ENCODE assay signal across 27 cellular contexts in genomic region chr10:70743879-70744278, GRCh38. TPM values are rescaled to one million over a fixed set of nuclear protein-coding genes. Genes with fewer than 3 reads are reported as not detected.
DNase-seq lines count a peak whose midpoint lies in the region; ATAC-seq and TF ChIP-seq lines count a peak whose summit lies in the region.
"Had no signal": no experiment of that assay in that cellular context is flagged by ENCODE, and none has a peak within 500 bp of the region (broad histone marks: within the 10 kb centered on the region; RNA-seq: fewer than 3 reads in every experiment).

No MANE protein-coding gene starts in this region.

- H3K4me1 Mint-ChIP-seq in dendritic cell treated with granulocyte-macrophage colony-stimulating factor and Interleukin-4, amounts not matched to agents 40 ng/mL and 50 ng/mL, for 4 days (ENCODE audit: low read depth): peaks cover 95% of the 10 kb centered on the region
- peaks cover 18% of the 10 kb centered on the region for H3K4me1 Mint-ChIP-seq in activated T-helper 1 cell treated with anti-CD3 and anti-CD28 coated beads, Interleukin-12 subunit alpha, Interleukin-12 subunit beta, Interleukin-2, Interleukin-4 antibody, amounts not matched to agents 30 ng/mL and 10 ng/mL and 1 ng/mL, durations not matched to agents 14 hours and 24 hours and 36 hours (ENCODE audit: low read depth)
- H3K4me1 Mint-ChIP-seq in type B pancreatic cell (ENCODE audit: unreplicated experiment): peaks cover 17% of the 10 kb centered on the region

- ATAC-seq in RWPE2 (ENCODE audit: low read depth): no peak
- ATAC-seq: GM12878, GM23338 had no signal

- TF ChIP-seq CTCF in RWPE2 (IDR thresholded peaks at IDR 0.05; ENCODE audit: poor library complexity, severe bottlenecking): no peak
- no peak for TF ChIP-seq CTCF in type B pancreatic cell (conservative IDR thresholded peaks at IDR 0.05)

- H3K4me3 ChIP-seq in RWPE2 (ENCODE audit: severe bottlenecking): no peak overlapping the region
- H3K4me3 ChIP-seq: GM12878, GM23338, HAP-1, MG63, PC-9 had no signal

- no peaks in the 10 kb centered on the region for H3K36me3 ChIP-seq in RWPE2 (ENCODE audit: low read depth)
- H3K36me3 ChIP-seq: HAP-1, MG63 had no signal

- peak overlapping the region; percentile 71 for H3K4me3 Mint-ChIP-seq in dendritic cell treated with granulocyte-macrophage colony-stimulating factor and Interleukin-4, amounts not matched to agents 40 ng/mL and 50 ng/mL, for 4 days
- no peak overlapping the region for H3K4me3 Mint-ChIP-seq in activated T-helper 1 cell treated with anti-CD3 and anti-CD28 coated beads, Interleukin-12 subunit alpha, Interleukin-12 subunit beta, Interleukin-2, Interleukin-4 antibody, amounts not matched to agents 30 ng/mL and 10 ng/mL and 1 ng/mL, durations not matched to agents 14 hours and 24 hours and 36 hours
- no peak overlapping the region for H3K4me3 Mint-ChIP-seq in type B pancreatic cell
- H3K4me3 Mint-ChIP-seq: CD4-positive, alpha-beta memory T cell; GM23338 had no signal

- no peaks in the 10 kb centered on the region for H3K9me3 ChIP-seq in RWPE2 (ENCODE audit: severe bottlenecking)
- H3K9me3 ChIP-seq: HAP-1, MG63 had no signal

- no peaks in the 10 kb centered on the region for H3K4me1 ChIP-seq in RWPE2 (ENCODE audit: insufficient read depth, poor library complexity, severe bottlenecking)
- H3K4me1 ChIP-seq: HAP-1 had no signal

- H3K9me3 Mint-ChIP-seq in dendritic cell treated with granulocyte-macrophage colony-stimulating factor and Interleukin-4, amounts not matched to agents 40 ng/mL and 50 ng/mL, for 4 days: no peaks in the 10 kb centered on the region
- H3K9me3 Mint-ChIP-seq in activated T-helper 1 cell treated with anti-CD3 and anti-CD28 coated beads, Interleukin-12 subunit alpha, Interleukin-12 subunit beta, Interleukin-2, Interleukin-4 antibody, amounts not matched to agents 30 ng/mL and 10 ng/mL and 1 ng/mL, durations not matched to agents 14 hours and 24 hours and 36 hours: peaks cover 3% of the 10 kb centered on the region
- H3K9me3 Mint-ChIP-seq in type B pancreatic cell: no peaks in the 10 kb centered on the region
- H3K9me3 Mint-ChIP-seq: GM23338 had no signal

- H3K27ac Mint-ChIP-seq in dendritic cell treated with granulocyte-macrophage colony-stimulating factor and Interleukin-4, amounts not matched to agents 40 ng/mL and 50 ng/mL, for 4 days: peak overlapping the region; percentile 91
- H3K27ac Mint-ChIP-seq in activated T-helper 1 cell treated with anti-CD3 and anti-CD28 coated beads, Interleukin-12 subunit alpha, Interleukin-12 subunit beta, Interleukin-2, Interleukin-4 antibody, amounts not matched to agents 30 ng/mL and 10 ng/mL and 1 ng/mL, durations not matched to agents 14 hours and 24 hours and 36 hours: no peak overlapping the region
- H3K27ac Mint-ChIP-seq in type B pancreatic cell: no peak overlapping the region
- H3K27ac Mint-ChIP-seq: CD4-positive, alpha-beta memory T cell; GM23338 had no signal

- peak; percentile 34 for DNase-seq in RWPE2 (ENCODE audit: low spot score)
- peak; percentile 79 for DNase-seq in posterior vena cava (ENCODE audit: low spot score)
- no peak for DNase-seq in substantia nigra (lab: John Stamatoyannopoulos, UW)
- DNase-seq in activated T-helper 1 cell treated with anti-CD3 and anti-CD28 coated beads, Interleukin-12 subunit alpha, Interleukin-12 subunit beta, Interleukin-2, Interleukin-4 antibody, amounts not matched to agents 30 ng/mL and 10 ng/mL and 1 ng/mL, durations not matched to agents 14 hours and 24 hours and 36 hours (ENCODE audit: low spot score): no peak
- DNase-seq in type B pancreatic cell (ENCODE audit: extremely low spot score, unreplicated experiment): no peak
- no peak for DNase-seq in HUDEP-2 (lab: John Stamatoyannopoulos, UW; ENCODE audit: unreplicated experiment in 76 of 76)
- DNase-seq: C1 segment of cervical spinal cord; Caco-2; CD4-positive, alpha-beta memory T cell; EL; GDM1; KG1; MG63; NCI-H1417; NCI-H1694; NCI-H2029 treated with DMSO at 0.1 percent for 48 hours; NCI-H446 treated with DMSO at 0.1 percent for 48 hours; NCI-H526 treated with DMSO at 0.1 percent for 48 hours; PC-9; SHP77 had no signal

- H3K27me3 Mint-ChIP-seq in dendritic cell treated with granulocyte-macrophage colony-stimulating factor and Interleukin-4, amounts not matched to agents 40 ng/mL and 50 ng/mL, for 4 days: peaks cover 2% of the 10 kb centered on the region
- H3K27me3 Mint-ChIP-seq in activated T-helper 1 cell treated with anti-CD3 and anti-CD28 coated beads, Interleukin-12 subunit alpha, Interleukin-12 subunit beta, Interleukin-2, Interleukin-4 antibody, amounts not matched to agents 30 ng/mL and 10 ng/mL and 1 ng/mL, durations not matched to agents 14 hours and 24 hours and 36 hours (ENCODE audit: insufficient read depth): peaks cover 2% of the 10 kb centered on the region
- H3K27me3 Mint-ChIP-seq in type B pancreatic cell: no peaks in the 10 kb centered on the region

- H3K27me3 ChIP-seq in RWPE2 (ENCODE audit: insufficient read depth, poor library complexity, severe bottlenecking): no peaks in the 10 kb centered on the region
- H3K27me3 ChIP-seq: MG63 had no signal

- peaks cover 21% of the 10 kb centered on the region for H3K36me3 Mint-ChIP-seq in dendritic cell treated with granulocyte-macrophage colony-stimulating factor and Interleukin-4, amounts not matched to agents 40 ng/mL and 50 ng/mL, for 4 days (ENCODE audit: low read depth)
- peaks cover 7% of the 10 kb centered on the region for H3K36me3 Mint-ChIP-seq in activated T-helper 1 cell treated with anti-CD3 and anti-CD28 coated beads, Interleukin-12 subunit alpha, Interleukin-12 subunit beta, Interleukin-2, Interleukin-4 antibody, amounts not matched to agents 30 ng/mL and 10 ng/mL and 1 ng/mL, durations not matched to agents 14 hours and 24 hours and 36 hours (ENCODE audit: low read depth)
- no peaks in the 10 kb centered on the region for H3K36me3 Mint-ChIP-seq in type B pancreatic cell
- H3K36me3 Mint-ChIP-seq: CD4-positive, alpha-beta memory T cell had no signal

- intact Hi-C loops in dendritic cell treated with granulocyte-macrophage colony-stimulating factor and Interleukin-4, amounts not matched to agents 40 ng/mL and 50 ng/mL, for 4 days (cut with micrococcal nuclease): no loop called here
- intact Hi-C loops in posterior vena cava (cut with DNase I): no loop called here
- intact Hi-C loops in activated T-helper 1 cell treated with anti-CD3 and anti-CD28 coated beads, Interleukin-12 subunit alpha, Interleukin-12 subunit beta, Interleukin-2, Interleukin-4 antibody, amounts not matched to agents 30 ng/mL and 10 ng/mL and 1 ng/mL, durations not matched to agents 14 hours and 24 hours and 36 hours (cut with micrococcal nuclease): no loop called here

- H3K27ac ChIP-seq in RWPE2 (ENCODE audit: poor library complexity, severe bottlenecking) (no peak overlapping the region), substantia nigra (ENCODE audit: low read depth, low read length, poor library complexity, severe bottlenecking) (no peak overlapping the region)
- H3K27ac ChIP-seq: PC-9 had no signal

RNA-seq across cellular contexts. Expression of gene TBATA, which starts 41.3 kb away (rescaled TPM):
- total RNA-seq in posterior vena cava (not detected), type B pancreatic cell (ENCODE audit: low replicate concordance) (not detected in 2 replicates)
- not detected in 2 replicates for total RNA-seq in activated T-helper 1 cell treated with anti-CD3 and anti-CD28 coated beads, Interleukin-12 subunit alpha, Interleukin-12 subunit beta, Interleukin-2, Interleukin-4 antibody, amounts not matched to agents 30 ng/mL and 10 ng/mL and 1 ng/mL, durations not matched to agents 14 hours and 24 hours and 36 hours
- total RNA-seq: A673; Caco-2; CD4-positive, alpha-beta memory T cell; GM12878; GM23338; PC-9; RPMI7951; SK-MEL-5 had no signal

Comparison
In these comparisons a context has a peak if more than half of its experiments do, and no peak if none do; other contexts are left out.
1. DNase-seq: peak in RWPE2 (single experiment) and posterior vena cava (single experiment); none in substantia nigra (0 of 49), activated T-helper 1 cell treated with anti-CD3 and anti-CD28 coated beads, Interleukin-12 subunit alpha, Interleukin-12 subunit beta, Interleukin-2, Interleukin-4 antibody, amounts not matched to agents 30 ng/mL and 10 ng/mL and 1 ng/mL, durations not matched to agents 14 hours and 24 hours and 36 hours (single experiment), type B pancreatic cell (single experiment) and HUDEP-2 (0 of 76).